Comparison of ENCODE assay signal across 38 cellular contexts in the genomic region with DNA sequence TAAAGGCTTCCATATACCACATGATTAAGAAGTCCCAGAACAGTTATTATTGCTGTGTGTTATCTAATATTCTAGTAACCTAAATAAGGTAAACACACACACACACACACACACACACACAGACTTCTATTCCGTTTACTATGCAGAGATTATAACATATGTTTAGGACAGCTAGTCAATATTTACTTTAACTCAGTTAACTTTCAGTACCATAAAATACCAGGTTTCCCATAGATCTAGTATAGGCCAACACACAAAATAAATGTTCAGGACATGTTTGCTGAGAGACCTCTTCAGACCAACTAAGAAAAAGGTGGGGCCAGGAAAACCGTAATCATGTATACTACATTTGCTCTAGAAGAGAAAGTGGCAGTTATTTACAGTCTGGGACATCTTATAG.
"Had no signal": no experiment of that assay in that cellular context is flagged by ENCODE, and none has a peak within 500 bp of the region (broad histone marks: within the 10 kb centered on the region; RNA-seq: fewer than 3 reads in every experiment).

No MANE protein-coding gene starts in this region.

- H3K36me3 Mint-ChIP-seq: activated naive CD4-positive, alpha-beta T cell treated with anti-CD3 and anti-CD28 coated beads, Interleukin-2, amount 10 ng/mL, durations not matched to agents 7 days and 5 days; activated naive CD4-positive, alpha-beta T cell treated with anti-CD3 and anti-CD28 coated beads, Interleukin-2, amount 50 U/mL, for 24 hours; activated naive CD4-positive, alpha-beta T cell treated with anti-CD3 and anti-CD28 coated beads, Interleukin-2, amount 50 U/mL, for 72 hours; activated naive CD8-positive, alpha-beta T cell; activated naive CD8-positive, alpha-beta T cell treated with anti-CD3 and anti-CD28 coated beads for 36 hours; activated naive CD8-positive, alpha-beta T cell treated with anti-CD3 and anti-CD28 coated beads, Interleukin-2, amount 10 ng/mL, durations not matched to agents 7 days and 5 days; brain had no signal

- H3K4me1 ChIP-seq: adrenal gland, ascending aorta, body of pancreas, breast epithelium had no signal

- H3K4me1 Mint-ChIP-seq: activated naive CD4-positive, alpha-beta T cell treated with anti-CD3 and anti-CD28 coated beads, Interleukin-2, amount 10 ng/mL, durations not matched to agents 7 days and 5 days; activated naive CD4-positive, alpha-beta T cell treated with anti-CD3 and anti-CD28 coated beads, Interleukin-2, amount 50 U/mL, for 24 hours; activated naive CD8-positive, alpha-beta T cell treated with anti-CD3 and anti-CD28 coated beads for 36 hours; activated naive CD8-positive, alpha-beta T cell treated with anti-CD3 and anti-CD28 coated beads, Interleukin-2, amount 10 ng/mL, durations not matched to agents 7 days and 5 days; activated naive CD8-positive, alpha-beta T cell treated with anti-CD3 and anti-CD28 coated beads, Interleukin-2, amount 50 U/mL, for 24 hours; activated T-helper 17 cell treated with anti-CD3 and anti-CD28 coated beads, Interleukin-2, amount 50 U/mL, for 72 hours; central memory CD8-positive, alpha-beta T cell had no signal

- H3K27me3 Mint-ChIP-seq: activated naive CD4-positive, alpha-beta T cell treated with anti-CD3 and anti-CD28 coated beads, Interleukin-2, amount 10 ng/mL, durations not matched to agents 7 days and 5 days; activated naive CD4-positive, alpha-beta T cell treated with anti-CD3 and anti-CD28 coated beads, Interleukin-2, amount 50 U/mL, for 24 hours; activated naive CD8-positive, alpha-beta T cell; activated naive CD8-positive, alpha-beta T cell treated with anti-CD3 and anti-CD28 coated beads for 36 hours; activated naive CD8-positive, alpha-beta T cell treated with anti-CD3 and anti-CD28 coated beads, Interleukin-2, amount 10 ng/mL, durations not matched to agents 7 days and 5 days; activated naive CD8-positive, alpha-beta T cell treated with anti-CD3 and anti-CD28 coated beads, Interleukin-2, amount 50 U/mL, for 24 hours; activated T-cell treated with anti-CD3 and anti-CD28 coated beads, Interleukin-2, amount 50 U/mL, for 24 hours; activated T-helper 17 cell treated with anti-CD3 and anti-CD28 coated beads, Interleukin-2, amount 50 U/mL, for 72 hours; brain; central memory CD8-positive, alpha-beta T cell had no signal

- DNase-seq: activated effector memory CD4-positive, alpha-beta T cell treated with anti-CD3 and anti-CD28 coated beads, Interleukin-2, amount 50 U/mL, for 16 hours; activated effector memory CD4-positive, alpha-beta T cell treated with Interleukin-2 at 50 U/mL for 16 hours; activated gamma-delta T cell; activated gamma-delta T cell treated with Interleukin-2 at 50 U/mL for 16 hours; activated naive CD4-positive, alpha-beta T cell; activated naive CD4-positive, alpha-beta T cell treated with anti-CD3 and anti-CD28 coated beads for 36 hours; activated naive CD4-positive, alpha-beta T cell treated with anti-CD3 and anti-CD28 coated beads, Interleukin-2, amount 10 ng/mL, durations not matched to agents 7 days and 5 days; activated naive CD4-positive, alpha-beta T cell treated with anti-CD3 and anti-CD28 coated beads, Interleukin-2, amount 50 U/mL, for 16 hours; activated naive CD4-positive, alpha-beta T cell treated with Interleukin-2 at 50 U/mL for 16 hours; activated naive CD8-positive, alpha-beta T cell treated with anti-CD3 and anti-CD28 coated beads for 36 hours; activated naive CD8-positive, alpha-beta T cell treated with anti-CD3 and anti-CD28 coated beads, Interleukin-2, amount 10 ng/mL, durations not matched to agents 7 days and 5 days; activated naive CD8-positive, alpha-beta T cell treated with anti-CD3 and anti-CD28 coated beads, Interleukin-2, amount 50 U/mL, for 24 hours; activated T-cell treated with anti-CD3 and anti-CD28 coated beads, Interleukin-2, amount 50 U/mL, for 1 hour; activated T-cell treated with anti-CD3 and anti-CD28 coated beads, Interleukin-2, amount 50 U/mL, for 24 hours; activated T-cell treated with anti-CD3 and anti-CD28 coated beads, Interleukin-2, amount 50 U/mL, for 4 hours; activated T-cell treated with anti-CD3 and anti-CD28 coated beads, Interleukin-2, amount 50 U/mL, for 48 hours; activated T-cell treated with anti-CD3 and anti-CD28 coated beads, Interleukin-2, amount 50 U/mL, for 72 hours; adrenal gland; amniotic stem cell; amygdala; anterior cingulate cortex; aorta; body of pancreas; brain microvascular endothelial cell; caudate nucleus; central memory CD4-positive, alpha-beta T cell; cerebellar nuclear complex had no signal

- H3K4me3 Mint-ChIP-seq: activated naive CD4-positive, alpha-beta T cell treated with anti-CD3 and anti-CD28 coated beads for 36 hours; activated naive CD4-positive, alpha-beta T cell treated with anti-CD3 and anti-CD28 coated beads, Interleukin-2, amount 10 ng/mL, durations not matched to agents 7 days and 5 days; activated naive CD4-positive, alpha-beta T cell treated with anti-CD3 and anti-CD28 coated beads, Interleukin-2, amount 50 U/mL, for 24 hours; activated naive CD8-positive, alpha-beta T cell; activated naive CD8-positive, alpha-beta T cell treated with anti-CD3 and anti-CD28 coated beads for 36 hours; activated naive CD8-positive, alpha-beta T cell treated with anti-CD3 and anti-CD28 coated beads, Interleukin-2, amount 10 ng/mL, durations not matched to agents 7 days and 5 days; activated naive CD8-positive, alpha-beta T cell treated with anti-CD3 and anti-CD28 coated beads, Interleukin-2, amount 50 U/mL, for 24 hours; activated T-cell treated with anti-CD3 and anti-CD28 coated beads, Interleukin-2, amount 50 U/mL, for 24 hours; activated T-cell treated with anti-CD3 and anti-CD28 coated beads, Interleukin-2, amount 50 U/mL, for 4 hours; activated T-cell treated with anti-CD3 and anti-CD28 coated beads, Interleukin-2, amount 50 U/mL, for 72 hours; activated T-helper 1 cell treated with anti-CD3 and anti-CD28 coated beads, Interleukin-12 subunit alpha, Interleukin-12 subunit beta, Interleukin-2, Interleukin-4 antibody, amounts not matched to agents 30 ng/mL and 10 ng/mL and 1 ng/mL, durations not matched to agents 14 hours and 24 hours and 36 hours; activated T-helper 17 cell treated with anti-CD3 and anti-CD28 coated beads, Interleukin-2, amount 50 U/mL, for 72 hours; brain; central memory CD8-positive, alpha-beta T cell had no signal

- H3K9me3 ChIP-seq: adrenal gland, ascending aorta, body of pancreas had no signal

- ATAC-seq: activated naive CD4-positive, alpha-beta T cell treated with anti-CD3 and anti-CD28 coated beads, Interleukin-2, amount 50 U/mL, for 72 hours; activated naive CD8-positive, alpha-beta T cell treated with anti-CD3 and anti-CD28 coated beads, Interleukin-2, amount 50 U/mL, for 24 hours; activated T-cell treated with anti-CD3 and anti-CD28 coated beads, Interleukin-2, amount 50 U/mL, for 4 hours; activated T-cell treated with anti-CD3 and anti-CD28 coated beads, Interleukin-2, amount 50 U/mL, for 72 hours; activated T-helper 17 cell treated with anti-CD3 and anti-CD28 coated beads, Interleukin-2, amount 50 U/mL, for 72 hours; body of pancreas had no signal

- H3K27ac ChIP-seq: adrenal gland, ascending aorta, body of pancreas, brain microvascular endothelial cell, breast epithelium, cardiac muscle cell had no signal

- FAIRE-seq: bronchial epithelial cell had no signal

- H3K9me3 Mint-ChIP-seq: activated naive CD4-positive, alpha-beta T cell treated with anti-CD3 and anti-CD28 coated beads for 36 hours; activated naive CD4-positive, alpha-beta T cell treated with anti-CD3 and anti-CD28 coated beads, Interleukin-2, amount 10 ng/mL, durations not matched to agents 7 days and 5 days; activated naive CD4-positive, alpha-beta T cell treated with anti-CD3 and anti-CD28 coated beads, Interleukin-2, amount 50 U/mL, for 72 hours; activated naive CD8-positive, alpha-beta T cell treated with anti-CD3 and anti-CD28 coated beads for 36 hours; activated naive CD8-positive, alpha-beta T cell treated with anti-CD3 and anti-CD28 coated beads, Interleukin-2, amount 10 ng/mL, durations not matched to agents 7 days and 5 days; activated naive CD8-positive, alpha-beta T cell treated with anti-CD3 and anti-CD28 coated beads, Interleukin-2, amount 50 U/mL, for 24 hours; activated T-cell treated with anti-CD3 and anti-CD28 coated beads, Interleukin-2, amount 50 U/mL, for 4 hours; activated T-cell treated with anti-CD3 and anti-CD28 coated beads, Interleukin-2, amount 50 U/mL, for 72 hours; activated T-helper 1 cell treated with anti-CD3 and anti-CD28 coated beads, Interleukin-12 subunit alpha, Interleukin-12 subunit beta, Interleukin-2, Interleukin-4 antibody, amounts not matched to agents 30 ng/mL and 10 ng/mL and 1 ng/mL, durations not matched to agents 14 hours and 24 hours and 36 hours had no signal

- H3K4me3 ChIP-seq: adrenal gland, ascending aorta, body of pancreas, breast epithelium, cardiac muscle cell had no signal

- H3K36me3 ChIP-seq: adrenal gland, ascending aorta, brain microvascular endothelial cell, breast epithelium, cardiac muscle cell had no signal

- H3K27ac Mint-ChIP-seq: activated naive CD4-positive, alpha-beta T cell treated with anti-CD3 and anti-CD28 coated beads for 36 hours; activated naive CD4-positive, alpha-beta T cell treated with anti-CD3 and anti-CD28 coated beads, Interleukin-2, amount 10 ng/mL, durations not matched to agents 7 days and 5 days; activated naive CD4-positive, alpha-beta T cell treated with anti-CD3 and anti-CD28 coated beads, Interleukin-2, amount 50 U/mL, for 24 hours; activated naive CD4-positive, alpha-beta T cell treated with anti-CD3 and anti-CD28 coated beads, Interleukin-2, amount 50 U/mL, for 72 hours; activated naive CD8-positive, alpha-beta T cell; activated naive CD8-positive, alpha-beta T cell treated with anti-CD3 and anti-CD28 coated beads for 36 hours; activated naive CD8-positive, alpha-beta T cell treated with anti-CD3 and anti-CD28 coated beads, Interleukin-2, amount 10 ng/mL, durations not matched to agents 7 days and 5 days; activated naive CD8-positive, alpha-beta T cell treated with anti-CD3 and anti-CD28 coated beads, Interleukin-2, amount 50 U/mL, for 24 hours; activated T-cell treated with anti-CD3 and anti-CD28 coated beads, Interleukin-2, amount 50 U/mL, for 24 hours; activated T-cell treated with anti-CD3 and anti-CD28 coated beads, Interleukin-2, amount 50 U/mL, for 72 hours; activated T-helper 1 cell treated with anti-CD3 and anti-CD28 coated beads, Interleukin-12 subunit alpha, Interleukin-12 subunit beta, Interleukin-2, Interleukin-4 antibody, amounts not matched to agents 30 ng/mL and 10 ng/mL and 1 ng/mL, durations not matched to agents 14 hours and 24 hours and 36 hours; activated T-helper 17 cell treated with anti-CD3 and anti-CD28 coated beads, Interleukin-2, amount 50 U/mL, for 72 hours; brain had no signal
